25 cellular contexts compared by ENCODE assay signal in the genomic region with DNA sequence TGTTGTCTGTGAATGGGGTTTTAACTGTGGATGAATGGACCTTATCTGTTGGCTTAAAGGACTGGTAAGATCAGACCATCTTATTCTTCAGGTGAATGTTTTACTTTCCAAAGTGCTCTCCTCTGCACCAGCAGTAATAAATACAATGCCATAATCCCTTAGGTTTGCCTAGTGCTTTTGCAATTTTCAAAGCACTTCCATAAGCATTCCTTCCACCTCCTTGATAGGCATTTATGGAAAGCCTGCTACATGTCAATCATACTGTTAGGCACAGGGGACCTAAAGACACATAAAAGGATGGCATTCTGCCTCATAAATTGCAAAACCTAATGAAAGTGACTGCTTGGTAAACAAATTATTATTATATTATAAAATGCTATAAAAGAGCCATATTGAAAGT. TPM values are rescaled to one million over a fixed set of nuclear protein-coding genes. Genes with fewer than 3 reads are reported as not detected.
A peak's percentile ranks its signal among the peaks of the same experiment; 100 is the strongest.
DNase-seq lines count a peak whose midpoint lies in the region; ATAC-seq and TF ChIP-seq lines count a peak whose summit lies in the region.
"Had no signal": no experiment of that assay in that cellular context is flagged by ENCODE, and none has a peak within 500 bp of the region (broad histone marks: within the 10 kb centered on the region; RNA-seq: fewer than 3 reads in every experiment).

No MANE protein-coding gene starts in this region.

- H2AFZ ChIP-seq in DND-41 (ENCODE audit: low read depth, low read length) (no peak overlapping the region), smooth muscle cell (ENCODE audit: low read depth) (no peak overlapping the region)

- H3K27ac Mint-ChIP-seq in activated T-cell treated with anti-CD3 and anti-CD28 coated beads, Interleukin-2, amount 50 U/mL, for 24 hours: peak overlapping the region; percentile 89
- H3K27ac Mint-ChIP-seq in activated T-helper 2 cell treated with anti-CD3 and anti-CD28 coated beads, Interferon-gamma antibody, Interleukin-2, Interleukin-4, amounts not matched to agents 10 μg/mL and 5 μg/mL and 100 μg/mL, durations not matched to agents 14 hours and 24 hours and 36 hours: peak overlapping the region; percentile 7
- H3K27ac Mint-ChIP-seq: brain had no signal

- no peak overlapping the region for H3K4me3 ChIP-seq in DND-41 (ENCODE audit: low read depth in 1 of 2, low read length in 2 of 2)
- H3K4me3 ChIP-seq in smooth muscle cell: no peak overlapping the region
- H3K4me3 ChIP-seq in heart left ventricle: no peak overlapping the region
- H3K4me3 ChIP-seq: A549, left ventricle myocardium inferior, psoas muscle, sigmoid colon, tibial artery had no signal

- no peak overlapping the region for H3K4me2 ChIP-seq in DND-41 (ENCODE audit: insufficient read depth, low read length)
- H3K4me2 ChIP-seq in smooth muscle cell: no peak overlapping the region
- H3K4me2 ChIP-seq: A549 had no signal

- H3K36me3 ChIP-seq in DND-41 (ENCODE audit: insufficient read depth, low read length) (peaks cover 65% of the 10 kb centered on the region), smooth muscle cell (ENCODE audit: low read depth) (no peaks in the 10 kb centered on the region), heart left ventricle (peaks cover 0 to 3% (median 0%) of the 10 kb centered on the region in 9 donors)
- H3K36me3 ChIP-seq: BE2C, left ventricle myocardium inferior, sigmoid colon, tibial artery had no signal

- H3K79me2 ChIP-seq in DND-41 (ENCODE audit: insufficient read depth, low read length) (peaks cover 66% of the 10 kb centered on the region), smooth muscle cell (ENCODE audit: low read depth) (no peaks in the 10 kb centered on the region)

- no peak overlapping the region for H3K4me3 Mint-ChIP-seq in activated T-cell treated with anti-CD3 and anti-CD28 coated beads, Interleukin-2, amount 50 U/mL, for 24 hours
- no peak overlapping the region for H3K4me3 Mint-ChIP-seq in activated T-helper 2 cell treated with anti-CD3 and anti-CD28 coated beads, Interferon-gamma antibody, Interleukin-2, Interleukin-4, amounts not matched to agents 10 μg/mL and 5 μg/mL and 100 μg/mL, durations not matched to agents 14 hours and 24 hours and 36 hours (ENCODE audit: low read depth)
- H3K4me3 Mint-ChIP-seq: brain had no signal

- H3K9me3 Mint-ChIP-seq in activated T-cell treated with anti-CD3 and anti-CD28 coated beads, Interleukin-2, amount 50 U/mL, for 24 hours: peaks cover 21% of the 10 kb centered on the region
- H3K9me3 Mint-ChIP-seq in activated T-helper 2 cell treated with anti-CD3 and anti-CD28 coated beads, Interferon-gamma antibody, Interleukin-2, Interleukin-4, amounts not matched to agents 10 μg/mL and 5 μg/mL and 100 μg/mL, durations not matched to agents 14 hours and 24 hours and 36 hours: no peaks in the 10 kb centered on the region
- H3K9me3 Mint-ChIP-seq: brain had no signal

- no peak for TF ChIP-seq POLR2A in heart left ventricle (IDR thresholded peaks at IDR 0.05)

- H3K27me3 Mint-ChIP-seq in activated T-cell treated with anti-CD3 and anti-CD28 coated beads, Interleukin-2, amount 50 U/mL, for 24 hours: no peaks in the 10 kb centered on the region
- H3K27me3 Mint-ChIP-seq in activated T-helper 2 cell treated with anti-CD3 and anti-CD28 coated beads, Interferon-gamma antibody, Interleukin-2, Interleukin-4, amounts not matched to agents 10 μg/mL and 5 μg/mL and 100 μg/mL, durations not matched to agents 14 hours and 24 hours and 36 hours (ENCODE audit: low read depth): no peaks in the 10 kb centered on the region
- H3K27me3 Mint-ChIP-seq: IgD-negative memory B cell had no signal

- peaks cover 95% of the 10 kb centered on the region for H3K4me1 Mint-ChIP-seq in activated T-cell treated with anti-CD3 and anti-CD28 coated beads, Interleukin-2, amount 50 U/mL, for 24 hours (ENCODE audit: low read depth)
- H3K4me1 Mint-ChIP-seq in activated T-helper 2 cell treated with anti-CD3 and anti-CD28 coated beads, Interferon-gamma antibody, Interleukin-2, Interleukin-4, amounts not matched to agents 10 μg/mL and 5 μg/mL and 100 μg/mL, durations not matched to agents 14 hours and 24 hours and 36 hours (ENCODE audit: low read depth): peaks cover 51% of the 10 kb centered on the region
- H3K4me1 Mint-ChIP-seq: brain had no signal

- H3K9me3 ChIP-seq in DND-41 (ENCODE audit: insufficient read depth, low read length, severe bottlenecking) (no peaks in the 10 kb centered on the region), smooth muscle cell (replicated peaks; ENCODE audit: low read depth) (no peaks in the 10 kb centered on the region), heart left ventricle (no peaks in the 10 kb centered on the region)
- H3K9me3 ChIP-seq: A549, BE2C, left ventricle myocardium inferior, psoas muscle, sigmoid colon, tibial artery had no signal

- no peak for DNase-seq in activated T-cell treated with anti-CD3 and anti-CD28 coated beads, Interleukin-2, amount 50 U/mL, for 24 hours
- no peak for DNase-seq in activated T-cell treated with anti-CD3 and anti-CD28 coated beads, Interleukin-2, amount 50 U/mL, for 48 hours
- DNase-seq in DND-41 (no peak), smooth muscle cell (lab: John Stamatoyannopoulos, UW; ENCODE audit: unreplicated experiment) (no peak), nucleus accumbens (lab: John Stamatoyannopoulos, UW) (no peak), heart left ventricle (no peak), SW 1271 (lab: John Stamatoyannopoulos, UW) (no peak)
- DNase-seq in activated T-helper 2 cell treated with anti-CD3 and anti-CD28 coated beads, Interferon-gamma antibody, Interleukin-2, Interleukin-4, amounts not matched to agents 10 μg/mL and 5 μg/mL and 100 μg/mL, durations not matched to agents 14 hours and 24 hours and 36 hours (ENCODE audit: low spot score): no peak
- DNase-seq: BE2C; left ventricle myocardium inferior; mesendoderm; NCI-H1092; NCI-H1694 treated with DMSO at 0.1 percent for 48 hours; PC-3; psoas muscle; sigmoid colon; stimulated activated naive CD4-positive, alpha-beta T cell treated with Interleukin-2 at 50 U/mL for 16 hours; T-helper 9 cell; tibial artery had no signal

- H3K4me1 ChIP-seq in DND-41 (ENCODE audit: insufficient read depth, low read length): peaks cover 100% of the 10 kb centered on the region
- H3K4me1 ChIP-seq in smooth muscle cell (ENCODE audit: low read depth): no peaks in the 10 kb centered on the region
- peaks cover 0 to 25% (median 0%) of the 10 kb centered on the region in 12 donors for H3K4me1 ChIP-seq in heart left ventricle
- H3K4me1 ChIP-seq: A549, BE2C, left ventricle myocardium inferior, psoas muscle, sigmoid colon, tibial artery had no signal

- H3K27me3 ChIP-seq in DND-41 (ENCODE audit: insufficient read depth, low read length, poor library complexity) (no peaks in the 10 kb centered on the region), smooth muscle cell (ENCODE audit: low read depth) (no peaks in the 10 kb centered on the region), heart left ventricle (no peaks in the 10 kb centered on the region)
- H3K27me3 ChIP-seq: BE2C, sigmoid colon, tibial artery had no signal

- H3K36me3 Mint-ChIP-seq in activated T-cell treated with anti-CD3 and anti-CD28 coated beads, Interleukin-2, amount 50 U/mL, for 24 hours (ENCODE audit: low read depth): peaks cover 89% of the 10 kb centered on the region
- peaks cover 91% of the 10 kb centered on the region for H3K36me3 Mint-ChIP-seq in activated T-helper 2 cell treated with anti-CD3 and anti-CD28 coated beads, Interferon-gamma antibody, Interleukin-2, Interleukin-4, amounts not matched to agents 10 μg/mL and 5 μg/mL and 100 μg/mL, durations not matched to agents 14 hours and 24 hours and 36 hours (ENCODE audit: low read depth)
- H3K36me3 Mint-ChIP-seq: brain, IgD-negative memory B cell had no signal

- ATAC-seq in DND-41 (ENCODE audit: insufficient read depth, low read depth): no peak
- no peak for ATAC-seq in heart left ventricle
- ATAC-seq: A549, HCT116, PC-3, psoas muscle, SK-N-SH treated with all-trans-retinoic acid at 6 μM for 48 hours had no signal

- H4K20me1 ChIP-seq in DND-41 (ENCODE audit: insufficient read depth, low read length) (no peaks in the 10 kb centered on the region), smooth muscle cell (ENCODE audit: low read depth) (no peaks in the 10 kb centered on the region)

- H3K27ac ChIP-seq in DND-41 (ENCODE audit: low read length) (peak overlapping the region; percentile 96), smooth muscle cell (ENCODE audit: low read depth) (peak overlapping the region; percentile 28), heart left ventricle (no peak overlapping the region)
- H3K27ac ChIP-seq: A549, left ventricle myocardium inferior, psoas muscle, sigmoid colon, tibial artery had no signal

- intact Hi-C loops in activated T-helper 2 cell treated with anti-CD3 and anti-CD28 coated beads, Interferon-gamma antibody, Interleukin-2, Interleukin-4, amounts not matched to agents 10 μg/mL and 5 μg/mL and 100 μg/mL, durations not matched to agents 14 hours and 24 hours and 36 hours (cut with micrococcal nuclease): no loop called here
- intact Hi-C loops in heart left ventricle (cut with DNase I): no loop called here

- H3K9ac ChIP-seq in DND-41 (ENCODE audit: low read depth, low read length) (peak overlapping the region; percentile 69), smooth muscle cell (ENCODE audit: low read depth) (no peak overlapping the region)

- no peak for TF ChIP-seq CTCF in DND-41 (IDR thresholded peaks at IDR 0.05; ENCODE audit: borderline replicate concordance, extremely low read depth, low read length, poor library complexity, severe bottlenecking)
- no peak for TF ChIP-seq CTCF in smooth muscle cell (IDR thresholded peaks at IDR 0.05; ENCODE audit: borderline replicate concordance, insufficient read depth, poor library complexity, severe bottlenecking)
- TF ChIP-seq CTCF in heart left ventricle (IDR thresholded peaks at IDR 0.05): no peak

- no peaks in the 10 kb centered on the region for H3F3A ChIP-seq in smooth muscle cell (ENCODE audit: low read depth)

RNA-seq across cellular contexts. Expression of a gene that starts 21.4 kb away (rescaled TPM):
- 60.9 and 66.9 TPM in 2 replicates for total RNA-seq in activated T-helper 2 cell treated with anti-CD3 and anti-CD28 coated beads, Interferon-gamma antibody, Interleukin-2, Interleukin-4, amounts not matched to agents 10 μg/mL and 5 μg/mL and 100 μg/mL, durations not matched to agents 14 hours and 24 hours and 36 hours
- total RNA-seq in smooth muscle cell (15.9 and 16.6 TPM in 2 replicates), heart left ventricle (10 to 100 TPM in 1 of 9 donors, 1 to 10 TPM in 2, under 1 TPM in 6; 0.32 to 12.0 (median 0.61) TPM)
- polyA plus RNA-seq in smooth muscle cell (4.4 and 11.5 TPM in 2 replicates), heart left ventricle (under 1 TPM; 0.27 to 0.82 TPM)
- total RNA-seq: NCI-H460 had no signal

Comparison
In these comparisons a context has a peak if more than half of its experiments do, and no peak if none do; other contexts are left out.
1. H3K27ac ChIP-seq: peak in DND-41 (single experiment) and smooth muscle cell (single experiment); none in heart left ventricle (0 of 12).